ENCODE assay signal across 1 cellular context in genomic region chr6:167552961-167553360, GRCh38.
TF ChIP-seq lines count a peak whose summit lies in the region.

No MANE protein-coding gene starts in this region.

TF ChIP-seq in HepG2, 621 proteins besides CTCF, POLR2A, EP300 and RAD21 (continued from another document):
- TF ChIP-seq ZNF670 (CRISPR knock-in tag; IDR thresholded peaks at IDR 0.05; ENCODE audit: borderline replicate concordance) (no peak), ZFP82 (CRISPR knock-in tag; IDR thresholded peaks at IDR 0.05; ENCODE audit: borderline replicate concordance) (no peak), GATAD2A (CRISPR knock-in tag; IDR thresholded peaks at IDR 0.05) (0 out of 2 replicates have a peak, but pooled peaks have one; percentile 14), E2F2 (CRISPR knock-in tag; IDR thresholded peaks at IDR 0.05; ENCODE audit: borderline replicate concordance) (no peak), ZNF407 (CRISPR knock-in tag; IDR thresholded peaks at IDR 0.05; ENCODE audit: not compliant biosample characterization) (no peak), AHR (CRISPR knock-in tag; IDR thresholded peaks at IDR 0.05) (no peak), NFATC3 (CRISPR knock-in tag; IDR thresholded peaks at IDR 0.05) (no peak), IKZF1 (IDR thresholded peaks at IDR 0.05) (no peak), RNF219 (CRISPR knock-in tag; IDR thresholded peaks at IDR 0.05) (no peak), PRDM4 (CRISPR knock-in tag; IDR thresholded peaks at IDR 0.05; ENCODE audit: borderline replicate concordance) (no peak), ZNF331 (CRISPR knock-in tag; IDR thresholded peaks at IDR 0.05) (0 out of 2 replicates have a peak, but pooled peaks have one; percentile 14), KDM3A (CRISPR knock-in tag; IDR thresholded peaks at IDR 0.05; ENCODE audit: low read depth) (no peak), NFE2L1 (CRISPR knock-in tag; IDR thresholded peaks at IDR 0.05; ENCODE audit: borderline replicate concordance) (no peak), ZNF564 (CRISPR knock-in tag; IDR thresholded peaks at IDR 0.05) (peak; percentile 86), ZFP90 (CRISPR knock-in tag; IDR thresholded peaks at IDR 0.05; ENCODE audit: borderline replicate concordance) (no peak), HMG20A (CRISPR knock-in tag; IDR thresholded peaks at IDR 0.05; ENCODE audit: borderline replicate concordance) (no peak), GFI1 (CRISPR knock-in tag; IDR thresholded peaks at IDR 0.05; ENCODE audit: borderline replicate concordance) (no peak), IKZF4 (CRISPR knock-in tag; IDR thresholded peaks at IDR 0.05; ENCODE audit: borderline replicate concordance, low read depth, not compliant biosample characterization) (no peak), ZMYM3 (CRISPR knock-in tag; IDR thresholded peaks at IDR 0.05) (0 out of 2 replicates have a peak, but pooled peaks have one; percentile 24), ZFX (CRISPR knock-in tag; IDR thresholded peaks at IDR 0.05; ENCODE audit: low read depth) (peak; percentile 15; the same call in 1 of the 2 replicates), ARID5B (CRISPR knock-in tag; IDR thresholded peaks at IDR 0.05) (0 out of 2 replicates have a peak, but pooled peaks have one; percentile 19), ZNF121 (CRISPR knock-in tag; IDR thresholded peaks at IDR 0.05) (peak; percentile 79), PATZ1 (CRISPR knock-in tag; IDR thresholded peaks at IDR 0.05) (peak; percentile 28; the same call in 1 of the 2 replicates), GPBP1L1 (CRISPR knock-in tag; IDR thresholded peaks at IDR 0.05) (no peak)
